24 cellular contexts compared by ENCODE assay signal in the genomic region with DNA sequence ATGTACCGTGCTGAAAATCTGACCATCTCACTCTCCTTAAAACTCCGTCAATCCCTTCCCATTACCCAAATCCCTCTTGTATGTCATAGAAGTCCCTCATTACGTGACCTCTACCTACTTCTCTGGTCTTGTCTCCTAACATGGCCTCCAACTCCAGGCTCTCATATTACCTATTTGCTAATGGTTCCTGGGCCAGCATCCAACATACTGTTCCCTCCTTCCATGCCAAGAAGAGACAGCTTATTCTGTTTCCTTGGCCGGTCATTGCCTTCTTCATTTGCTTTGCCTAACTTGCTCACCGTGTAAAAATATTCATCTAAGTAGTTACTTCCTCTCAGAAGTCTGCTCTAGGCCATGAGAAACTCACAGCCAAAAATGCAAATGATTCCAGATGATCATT. TPM values are rescaled to one million over a fixed set of nuclear protein-coding genes. Genes with fewer than 3 reads are reported as not detected.
DNase-seq lines count a peak whose midpoint lies in the region; ATAC-seq, FAIRE-seq and TF ChIP-seq lines count a peak whose summit lies in the region.
"Had no signal": no experiment of that assay in that cellular context is flagged by ENCODE, and none has a peak within 500 bp of the region (broad histone marks: within the 10 kb centered on the region; RNA-seq: fewer than 3 reads in every experiment).

No MANE protein-coding gene starts in this region.

- no peak for FAIRE-seq in bronchial epithelial cell (lab: Jason Lieb, UNC)

- no peak overlapping the region for H3K4ac ChIP-seq in mesenchymal stem cell (ENCODE audit: low read depth in 1 of 2, low read length in 2 of 2)

- no peak overlapping the region for H3K4me2 ChIP-seq in mesenchymal stem cell (ENCODE audit: low read length, poor library complexity, severe bottlenecking)

- peak overlapping the region; percentile 50 for H4K91ac ChIP-seq in mesenchymal stem cell (ENCODE audit: low read length)

- H2AFZ ChIP-seq in mesenchymal stem cell (ENCODE audit: low read depth, low read length): no peak overlapping the region

- H3K36me3 ChIP-seq in bronchial epithelial cell (ENCODE audit: control insufficient read depth, insufficient read depth, low read length) (no peaks in the 10 kb centered on the region), mesenchymal stem cell (ENCODE audit: control insufficient read depth in 1 of 2, insufficient read depth in 2 of 2, low read depth in 1 of 2, low read length in 2 of 2) (no peaks in the 10 kb centered on the region)
- H3K36me3 ChIP-seq: cardiac muscle cell, gastroesophageal sphincter, left ventricle myocardium inferior, tibial artery had no signal

- H2BK5ac ChIP-seq in mesenchymal stem cell (ENCODE audit: low read depth, low read length, poor library complexity, severe bottlenecking): no peak overlapping the region

- no peaks in the 10 kb centered on the region for H3K79me1 ChIP-seq in mesenchymal stem cell (replicated peaks; ENCODE audit: low read length, poor library complexity, severe bottlenecking)

- peak overlapping the region; percentile 79 for H2BK120ac ChIP-seq in mesenchymal stem cell (ENCODE audit: low read depth, low read length)

- H2BK15ac ChIP-seq in mesenchymal stem cell (ENCODE audit: low read depth, poor library complexity, severe bottlenecking): no peak overlapping the region

- TF ChIP-seq CTCF in bronchial epithelial cell (IDR thresholded peaks at IDR 0.05; ENCODE audit: insufficient read depth, low read length, severe bottlenecking): no peak

- no peak overlapping the region for H2AK5ac ChIP-seq in mesenchymal stem cell (ENCODE audit: low read length, severe bottlenecking)

- H3K4me1 ChIP-seq in mesenchymal stem cell (ENCODE audit: control insufficient read depth, insufficient read depth, low read depth, low read length): no peaks in the 10 kb centered on the region
- H3K4me1 ChIP-seq: gastroesophageal sphincter, left ventricle myocardium inferior, tibial artery had no signal

- WGBS in mesenchymal stem cell: 91% methylated on average over 5 of the region's 5 CpGs

- DNase-seq in NCI-H2171 treated with DMSO at 0.1 percent for 48 hours (lab: John Stamatoyannopoulos, UW) (peak; percentile 38), NCI-H2171 (lab: John Stamatoyannopoulos, UW) (no peak), bronchial epithelial cell (ENCODE audit: low read depth) (peak; percentile 39), mesenchymal stem cell (no peak), SHP77 treated with DMSO at 0.1 percent for 48 hours (lab: John Stamatoyannopoulos, UW) (no peak), NCI-H187 (lab: John Stamatoyannopoulos, UW) (no peak), SK-N-DZ (ENCODE audit: low spot score) (no peak)
- DNase-seq: 8988T; activated CD4-positive, alpha-beta T cell treated with anti-CD3 and anti-CD28 coated beads, Interleukin-2, amount 50 U/mL, for 4 hours; activated T-cell treated with anti-CD3 and anti-CD28 coated beads, Interleukin-2, amount 50 U/mL, for 1 hour; effector memory CD8-positive, alpha-beta T cell; left ventricle myocardium inferior; MM.1S; NCI-H1930; NCI-H69; nucleus accumbens; stimulated activated CD4-positive, alpha-beta T cell treated with anti-CD3 and anti-CD28 coated beads, Interleukin-4, amount 100 ng/mL, for 4 hours; tibial artery had no signal

- H4K8ac ChIP-seq in mesenchymal stem cell (ENCODE audit: low read length): no peak overlapping the region

- H3K9me3 ChIP-seq in mesenchymal stem cell (ENCODE audit: control insufficient read depth, low read length): peaks cover 3% of the 10 kb centered on the region

- ATAC-seq in GM21576 (IDR thresholded peaks at IDR 0.05; ENCODE audit: unreplicated experiment): no peak
- ATAC-seq: activated naive CD4-positive, alpha-beta T cell treated with anti-CD3 and anti-CD28 coated beads, Interleukin-2, amount 50 U/mL, for 72 hours; effector memory CD8-positive, alpha-beta T cell; gastroesophageal sphincter; Panc1 had no signal

- H3K4me3 ChIP-seq in bronchial epithelial cell (ENCODE audit: low read depth, low read length) (no peak overlapping the region), mesenchymal stem cell (ENCODE audit: insufficient read depth in 1 of 2, low read depth in 1 of 2, low read length in 2 of 2) (no peak overlapping the region)
- H3K4me3 ChIP-seq: cardiac muscle cell, gastroesophageal sphincter, left ventricle myocardium inferior, skin epidermis, tibial artery had no signal

- no peak overlapping the region for H3K14ac ChIP-seq in mesenchymal stem cell (ENCODE audit: low read length in 2 of 2)

- H3K23ac ChIP-seq in mesenchymal stem cell (ENCODE audit: low read length in 2 of 2): no peak overlapping the region

- no peaks in the 10 kb centered on the region for H3K27me3 ChIP-seq in bronchial epithelial cell (ENCODE audit: control insufficient read depth, insufficient read depth, low read length)
- no peaks in the 10 kb centered on the region for H3K27me3 ChIP-seq in mesenchymal stem cell (ENCODE audit: control insufficient read depth in 1 of 2, insufficient read depth in 1 of 2, low read length in 2 of 2)
- H3K27me3 ChIP-seq: cardiac muscle cell, gastroesophageal sphincter, tibial artery had no signal

- peak overlapping the region; percentile 43 for H3K9ac ChIP-seq in mesenchymal stem cell (ENCODE audit: low read length)

- H3K18ac ChIP-seq in mesenchymal stem cell (ENCODE audit: low read depth in 1 of 2, low read length in 2 of 2): no peak overlapping the region

- H2BK12ac ChIP-seq in mesenchymal stem cell (ENCODE audit: low read length in 2 of 2): no peak overlapping the region

- no peak overlapping the region for H3K27ac ChIP-seq in mesenchymal stem cell (ENCODE audit: low read length, poor library complexity, severe bottlenecking)
- H3K27ac ChIP-seq: cardiac muscle cell, gastroesophageal sphincter, left ventricle myocardium inferior, tibial artery had no signal

RNA-seq across cellular contexts. Expression of a gene that starts 8.9 kb away (rescaled TPM):
- 42.5 and 50.8 TPM in 2 replicates for total RNA-seq in bronchial epithelial cell
- 1,394 TPM for polyA plus RNA-seq in mesenchymal stem cell (2013, experiment 1 of 2)
- 1,387 TPM for polyA plus RNA-seq in mesenchymal stem cell (2013, experiment 2 of 2)
- 12.0 and 13.2 TPM in 2 replicates for polyA plus RNA-seq in SK-N-DZ (2014; cell fraction: cytosol; rRNA removed)
- 8.9 and 11.2 TPM in 2 replicates for polyA plus RNA-seq in SK-N-DZ (2014; cell fraction: nucleus; rRNA removed)

Comparison
In these comparisons a context has a peak if more than half of its experiments do, and no peak if none do; other contexts are left out.
1. DNase-seq: peak in NCI-H2171 treated with DMSO at 0.1 percent for 48 hours (single experiment) and bronchial epithelial cell (single experiment); none in NCI-H2171 (single experiment), mesenchymal stem cell (single experiment), SHP77 treated with DMSO at 0.1 percent for 48 hours (single experiment), NCI-H187 (0 of 2) and SK-N-DZ (single experiment).